ENCODE assay signal across 8 cellular contexts in genomic region chr16:58515125-58515870, GRCh38. TPM values are rescaled to one million over a fixed set of nuclear protein-coding genes. Genes with fewer than 3 reads are reported as not detected.
DNase-seq lines count a peak whose midpoint lies in the region; ATAC-seq and TF ChIP-seq lines count a peak whose summit lies in the region.

A gene with protein sequence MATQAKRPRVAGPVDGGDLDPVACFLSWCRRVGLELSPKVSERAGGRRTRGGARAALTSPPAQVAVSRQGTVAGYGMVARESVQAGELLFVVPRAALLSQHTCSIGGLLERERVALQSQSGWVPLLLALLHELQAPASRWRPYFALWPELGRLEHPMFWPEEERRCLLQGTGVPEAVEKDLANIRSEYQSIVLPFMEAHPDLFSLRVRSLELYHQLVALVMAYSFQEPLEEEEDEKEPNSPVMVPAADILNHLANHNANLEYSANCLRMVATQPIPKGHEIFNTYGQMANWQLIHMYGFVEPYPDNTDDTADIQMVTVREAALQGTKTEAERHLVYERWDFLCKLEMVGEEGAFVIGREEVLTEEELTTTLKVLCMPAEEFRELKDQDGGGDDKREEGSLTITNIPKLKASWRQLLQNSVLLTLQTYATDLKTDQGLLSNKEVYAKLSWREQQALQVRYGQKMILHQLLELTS (plus strand): TSS chr16:58515517. CDS start chr16:58515538, 21 bp downstream.

- no peaks in the 10 kb centered on the region for H3K9me3 Mint-ChIP-seq in chondrocyte (ENCODE audit: low read depth)

- H3K4me1 Mint-ChIP-seq in chondrocyte (ENCODE audit: low read depth), result peaks cover 16% of the 10 kb centered on the region

- TF ChIP-seq CTCF in 22Rv1 (IDR thresholded peaks at IDR 0.05) (peak; percentile 30; the same call in 1 of the 2 replicates), chondrocyte (IDR thresholded peaks at IDR 0.05) (peak; percentile 66)

- H3K27me3 Mint-ChIP-seq in chondrocyte (ENCODE audit: low read depth), result no peaks in the 10 kb centered on the region

- peak within 1 kb of the TSS; percentile 89 for H3K27ac ChIP-seq in 22Rv1

- H3K27ac Mint-ChIP-seq in chondrocyte (ENCODE audit: unreplicated experiment), result peak within 1 kb of the TSS; percentile 95

- ATAC-seq in GM18511 (IDR thresholded peaks at IDR 0.05; ENCODE audit: unreplicated experiment) (peak; percentile 83), HG02981 (IDR thresholded peaks at IDR 0.05; ENCODE audit: unreplicated experiment) (peak; percentile 66)

- DNase-seq in NCI-H2227 (lab: John Stamatoyannopoulos, UW; ENCODE audit: unreplicated experiment) (peak; percentile 91), chondrocyte (ENCODE audit: low spot score) (peak; percentile 95), kidney glomerular epithelial cell (lab: John Stamatoyannopoulos, UW) (peak; percentile 52)
- DNase-seq in activated CD4-positive, alpha-beta T cell treated with anti-CD3 and anti-CD28 coated beads for 1 hour, result peak; percentile 45
- DNase-seq in stimulated activated CD4-positive, alpha-beta T cell treated with anti-CD3 and anti-CD28 coated beads, Interleukin-15, amount 100 ng/mL, for 24 hours, result peak; percentile 88

- H3K4me3 Mint-ChIP-seq in chondrocyte (ENCODE audit: unreplicated experiment), result peak within 1 kb of the TSS; percentile 96

- H3K36me3 Mint-ChIP-seq in chondrocyte (ENCODE audit: low read depth), result peaks cover 5% of the 10 kb centered on the region

RNA-seq across cellular contexts. Expression of the gene that starts here (rescaled TPM):
- 10.4 to 16.4 TPM (median 13.0 TPM) in 3 replicates for total RNA-seq in chondrocyte

Comparison
In these comparisons a context has a peak if more than half of its experiments do, and no peak if none do; other contexts are left out.
1. Peak in every context shown above with its lines: DNase-seq, ATAC-seq and H3K27ac ChIP-seq.
2. DNase-seq: peak in every context shown above with its lines; median percentile 95 in chondrocyte; 91 in NCI-H2227; 88 in stimulated activated CD4-positive, alpha-beta T cell treated with anti-CD3 and anti-CD28 coated beads, Interleukin-15, amount 100 ng/mL, for 24 hours; 52 in kidney glomerular epithelial cell; 45 in activated CD4-positive, alpha-beta T cell treated with anti-CD3 and anti-CD28 coated beads for 1 hour.